11 cellular contexts compared by ENCODE assay signal in the genomic region with DNA sequence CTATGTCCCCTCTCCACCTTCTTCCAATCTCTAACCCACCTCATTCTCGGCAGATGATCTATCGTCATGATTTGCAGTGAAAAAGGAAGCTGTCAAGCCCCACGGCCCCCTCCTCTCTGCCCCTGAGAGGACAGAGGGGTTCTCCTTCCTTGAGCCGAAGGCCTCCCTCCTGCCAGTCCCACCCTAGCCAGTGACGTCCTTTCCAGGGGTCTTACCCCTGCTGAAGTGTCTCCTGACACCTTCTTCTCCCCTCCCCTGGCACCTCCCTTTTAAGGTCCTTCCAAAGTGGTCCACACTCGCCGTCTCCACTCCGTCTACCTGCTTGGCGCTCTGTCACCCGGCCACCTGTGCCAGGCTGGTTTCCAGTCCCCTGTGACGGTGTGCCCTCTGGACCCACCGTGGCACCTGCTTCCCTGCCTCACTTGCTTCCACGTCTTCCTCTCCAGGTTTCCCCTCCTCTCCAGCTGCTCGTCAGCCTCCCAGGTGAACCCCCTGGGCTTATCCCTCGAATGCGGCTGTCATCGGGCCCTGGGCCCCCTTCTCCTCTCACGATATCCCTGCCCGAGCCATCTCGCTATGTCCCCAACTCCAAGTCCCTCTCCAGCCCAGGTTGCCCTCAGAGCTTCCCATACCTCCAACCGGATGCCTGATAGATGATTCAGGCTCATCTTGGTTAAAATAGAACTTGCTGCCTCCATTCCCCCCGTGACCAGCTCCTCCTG. TPM values are rescaled to one million over a fixed set of nuclear protein-coding genes. Genes with fewer than 3 reads are reported as not detected.
DNase-seq lines count a peak whose midpoint lies in the region; ATAC-seq and TF ChIP-seq lines count a peak whose summit lies in the region.
"Had no signal": no experiment of that assay in that cellular context is flagged by ENCODE, and none has a peak within 500 bp of the region (broad histone marks: within the 10 kb centered on the region; RNA-seq: fewer than 3 reads in every experiment).

No MANE protein-coding gene starts in this region.

- no peaks in the 10 kb centered on the region for H3K36me3 ChIP-seq in CD4-positive, CD25-positive, alpha-beta regulatory T cell (ENCODE audit: control insufficient read depth, insufficient read depth, low read length)

- ATAC-seq in CD4-positive, CD25-positive, alpha-beta regulatory T cell (ENCODE audit: low read depth in 2 of 2), result no peak
- ATAC-seq in omental fat pad (ENCODE audit: low FRiP score), result no peak
- ATAC-seq in HG03432 (IDR thresholded peaks at IDR 0.05; ENCODE audit: unreplicated experiment), result no peak

- peak overlapping the region; percentile 80 to 87 (median 82) for H3K4me3 Mint-ChIP-seq in CD4-positive, CD25-positive, alpha-beta regulatory T cell
- H3K4me3 Mint-ChIP-seq in HFFc6, result no peak overlapping the region; the same call in 1 of the 2 replicates

- no peaks in the 10 kb centered on the region for H3K9me3 Mint-ChIP-seq in CD4-positive, CD25-positive, alpha-beta regulatory T cell
- no peaks in the 10 kb centered on the region for H3K9me3 Mint-ChIP-seq in HFFc6

- no peaks in the 10 kb centered on the region for H3K9me3 ChIP-seq in CD4-positive, CD25-positive, alpha-beta regulatory T cell (ENCODE audit: control insufficient read depth in 2 of 2, low read length in 2 of 2)
- H3K9me3 ChIP-seq: thoracic aorta had no signal

- no peaks in the 10 kb centered on the region for H3K36me3 Mint-ChIP-seq in CD4-positive, CD25-positive, alpha-beta regulatory T cell
- no peaks in the 10 kb centered on the region for H3K36me3 Mint-ChIP-seq in HFFc6 (ENCODE audit: low read depth)

- TF ChIP-seq CTCF in HFFc6 (IDR thresholded peaks at IDR 0.05) (no peak), coronary artery (IDR thresholded peaks at IDR 0.05) (no peak), omental fat pad (IDR thresholded peaks at IDR 0.05) (no peak)

- H3K27me3 Mint-ChIP-seq in CD4-positive, CD25-positive, alpha-beta regulatory T cell, result no peaks in the 10 kb centered on the region
- peaks cover 4% of the 10 kb centered on the region; the same call in 1 of the 2 replicates for H3K27me3 Mint-ChIP-seq in HFFc6 (ENCODE audit: insufficient read depth)

- peaks cover 53% of the 10 kb centered on the region for H3K4me1 ChIP-seq in CD4-positive, CD25-positive, alpha-beta regulatory T cell (ENCODE audit: control insufficient read depth, insufficient read depth, low read length, poor library complexity, severe bottlenecking)

- no peak for DNase-seq in CD4-positive, CD25-positive, alpha-beta regulatory T cell
- no peak for DNase-seq in HFFc6
- DNase-seq in coronary artery (ENCODE audit: low spot score), result peak; percentile 65
- DNase-seq in omental fat pad (ENCODE audit: low spot score), result peak; percentile 21
- DNase-seq in NCI-H1930 (lab: John Stamatoyannopoulos, UW), result no peak
- no peak for DNase-seq in NCI-H187 treated with DMSO at 0.1 percent for 48 hours (lab: John Stamatoyannopoulos, UW)
- DNase-seq in NCI-H2171 treated with DMSO at 0.1 percent for 48 hours (lab: John Stamatoyannopoulos, UW), result no peak
- DNase-seq: GF-D8 had no signal

- H3K27ac ChIP-seq in CD4-positive, CD25-positive, alpha-beta regulatory T cell (ENCODE audit: insufficient read depth, low read length, poor library complexity, severe bottlenecking), result peak overlapping the region; percentile 79
- peak overlapping the region; percentile 14 to 74 for H3K27ac ChIP-seq in coronary artery

- H3K27me3 ChIP-seq in CD4-positive, CD25-positive, alpha-beta regulatory T cell (ENCODE audit: control insufficient read depth, insufficient read depth, low read length), result no peaks in the 10 kb centered on the region

- H3K4me1 Mint-ChIP-seq in CD4-positive, CD25-positive, alpha-beta regulatory T cell, result peaks cover 9 to 65% (median 44%) of the 10 kb centered on the region in 4 donors
- H3K4me1 Mint-ChIP-seq in HFFc6 (ENCODE audit: low read depth), result peaks cover 42% of the 10 kb centered on the region

- H3K4me3 ChIP-seq in CD4-positive, CD25-positive, alpha-beta regulatory T cell (ENCODE audit: low read depth, low read length), result peak overlapping the region; percentile 58
- no peak overlapping the region for H3K4me3 ChIP-seq in coronary artery
- H3K4me3 ChIP-seq: thoracic aorta had no signal

- peak overlapping the region; percentile 93 to 99 (median 99) for H3K27ac Mint-ChIP-seq in CD4-positive, CD25-positive, alpha-beta regulatory T cell
- peak overlapping the region; percentile 10; the same call in 1 of the 2 replicates for H3K27ac Mint-ChIP-seq in HFFc6

RNA-seq across cellular contexts. Expression of gene CCDC102A, which starts 5.7 kb away (rescaled TPM):
- 4.7 TPM for total RNA-seq in CD4-positive, CD25-positive, alpha-beta regulatory T cell
- 1 to 10 TPM; 1.9 to 4.0 (median 2.8) TPM for polyA plus RNA-seq in CD4-positive, CD25-positive, alpha-beta regulatory T cell
- 1 to 10 TPM; 3.6 to 4.6 (median 4.1) TPM for total RNA-seq in HFFc6 (2021; fragmentation: NEBNext Ultra II Directional; extraction: Animal tissue kit (Norgen Biotek cat#: 25700))
- total RNA-seq in omental fat pad, result 1 to 10 TPM; 3.5 to 9.8 (median 7.8) TPM

RNA-seq across cellular contexts. Expression of gene ADGRG5, which starts 11.8 kb away (rescaled TPM):
- total RNA-seq in CD4-positive, CD25-positive, alpha-beta regulatory T cell, result 0.72 TPM
- polyA plus RNA-seq in CD4-positive, CD25-positive, alpha-beta regulatory T cell, result 1 to 10 TPM in 1 of 4 donors, under 1 TPM in 3; 0.26 to 1.1 (median 0.51) TPM
- not detected for total RNA-seq in HFFc6 (2021; fragmentation: NEBNext Ultra II Directional; extraction: Animal tissue kit (Norgen Biotek cat#: 25700))
- total RNA-seq in omental fat pad, result under 1 TPM in 2 of 4 donors, not detected in 2; 0.31 to 0.37 TPM
- total RNA-seq: NCI-H460 had no signal

RNA-seq across cellular contexts. Expression of gene DOK4, which starts 44.4 kb away (rescaled TPM):
- 1.8 TPM for total RNA-seq in CD4-positive, CD25-positive, alpha-beta regulatory T cell
- 1 to 10 TPM in 3 of 4 donors, under 1 TPM in 1; 0.99 to 1.4 (median 1.1) TPM for polyA plus RNA-seq in CD4-positive, CD25-positive, alpha-beta regulatory T cell
- total RNA-seq in HFFc6 (2021; fragmentation: NEBNext Ultra II Directional; extraction: Animal tissue kit (Norgen Biotek cat#: 25700)), result 10 to 100 TPM; 24.4 to 28.9 (median 24.9) TPM
- 10 to 100 TPM in 3 of 4 donors, 1 to 10 TPM in 1; 5.9 to 36.3 (median 12.9) TPM for total RNA-seq in omental fat pad

Comparison
In these comparisons a context has a peak if more than half of its experiments do, and no peak if none do; other contexts are left out.
1. DNase-seq: peak in coronary artery (single experiment) and omental fat pad (single experiment); none in CD4-positive, CD25-positive, alpha-beta regulatory T cell (0 of 3), HFFc6 (single experiment), NCI-H1930 (0 of 2), NCI-H187 treated with DMSO at 0.1 percent for 48 hours (single experiment) and NCI-H2171 treated with DMSO at 0.1 percent for 48 hours (single experiment).